In genomic region chr1:64512206-64512605, GRCh38 we compare ENCODE assay signal across 1 cellular context. TPM values are rescaled to one million over a fixed set of nuclear protein-coding genes. Genes with fewer than 3 reads are reported as not detected.
"Had no signal": no experiment of that assay in that cellular context is flagged by ENCODE, and none has a peak within 500 bp of the region (broad histone marks: within the 10 kb centered on the region; RNA-seq: fewer than 3 reads in every experiment).

No MANE protein-coding gene starts in this region.

RNA-seq across cellular contexts. Expression of gene CACHD1, which starts 42.3 kb away (rescaled TPM):
- total RNA-seq: myocyte had no signal
